Comparison of ENCODE assay signal across 20 cellular contexts in genomic region chr1:110005971-110006370, GRCh38. TPM values are rescaled to one million over a fixed set of nuclear protein-coding genes. Genes with fewer than 3 reads are reported as not detected.
DNase-seq lines count a peak whose midpoint lies in the region; ATAC-seq and TF ChIP-seq lines count a peak whose summit lies in the region.
"Had no signal": no experiment of that assay in that cellular context is flagged by ENCODE, and none has a peak within 500 bp of the region (broad histone marks: within the 10 kb centered on the region; RNA-seq: fewer than 3 reads in every experiment).

No MANE protein-coding gene starts in this region.

- 0 out of 2 replicates have a peak overlapping the region, but pooled peaks have one; percentile 4 for H3K4me3 ChIP-seq in AG04449 (ENCODE audit: low read depth, low read length)
- peak overlapping the region; percentile 77 for H3K4me3 ChIP-seq in endodermal cell (ENCODE audit: low read length)
- H3K4me3 ChIP-seq: vagina had no signal

- peaks cover 9% of the 10 kb centered on the region for H3K36me3 Mint-ChIP-seq in endodermal cell (ENCODE audit: low read depth)

- H3K9ac ChIP-seq in endodermal cell (ENCODE audit: extremely low read depth, low read length, poor library complexity, severe bottlenecking), result no peak overlapping the region

- no peak overlapping the region for H3K27ac ChIP-seq in endodermal cell (ENCODE audit: low read depth, low read length)
- H3K27ac ChIP-seq: foreskin keratinocyte, vagina had no signal

- H3K4me3 Mint-ChIP-seq in endodermal cell, result no peak overlapping the region
- H3K4me3 Mint-ChIP-seq: activated naive CD4-positive, alpha-beta T cell treated with anti-CD3 and anti-CD28 coated beads, Interleukin-2, amount 50 U/mL, for 24 hours; effector memory CD8-positive, alpha-beta T cell; stimulated activated naive CD8-positive, alpha-beta T cell treated with anti-CD3 and anti-CD28 coated beads, Interleukin-15, Interleukin-2, amounts not matched to agents 100 ng/mL and 50 ng/mL, for 24 hours had no signal

- CTCF ChIA-PET in AG04449 (lab: Yijun Ruan, JAX), result interaction anchor here (0.8 to 9.6 kb wide), 10 partner anchors 7 to 460 kb away, joined by 3 to 247 read pairs (median 10); partner anchors contain the start of gene AHCYL1

- no peaks in the 10 kb centered on the region for H3K9me3 ChIP-seq in endodermal cell (ENCODE audit: control insufficient read depth, low read length)
- H3K9me3 ChIP-seq: vagina had no signal

- POLR2A ChIA-PET in AG04449 (lab: Yijun Ruan, JAX), result no interaction called here

- intact Hi-C loops in sciatic nerve (cut with DNase I), result loop anchor here (5.0 kb wide), 1 partner anchor 1721 kb away; no protein-coding TSS in a partner anchor

- no peaks in the 10 kb centered on the region for H3K9me3 Mint-ChIP-seq in endodermal cell
- H3K9me3 Mint-ChIP-seq: activated naive CD4-positive, alpha-beta T cell treated with anti-CD3 and anti-CD28 coated beads, Interleukin-2, amount 50 U/mL, for 24 hours; effector memory CD8-positive, alpha-beta T cell; stimulated activated naive CD8-positive, alpha-beta T cell treated with anti-CD3 and anti-CD28 coated beads, Interleukin-15, Interleukin-2, amounts not matched to agents 100 ng/mL and 50 ng/mL, for 24 hours had no signal

- peak; percentile 59 for DNase-seq in AG04449 (ENCODE audit: low read depth, low spot score)
- DNase-seq in HCEC 1CT, result peak; percentile 45
- no peak for DNase-seq in endodermal cell
- DNase-seq in non-pigmented ciliary epithelial cell (ENCODE audit: low read depth), result peak; percentile 37
- no peak for DNase-seq in sciatic nerve (ENCODE audit: low spot score)
- no peak for DNase-seq in A172 (ENCODE audit: low spot score)
- DNase-seq in kidney glomerular epithelial cell (lab: John Stamatoyannopoulos, UW), result no peak
- DNase-seq: activated CD4-positive, alpha-beta T cell treated with anti-CD3 and anti-CD28 coated beads, Interleukin-2, amount 50 U/mL, for 1 hour; activated T-cell treated with anti-CD3 and anti-CD28 coated beads for 4 hours; effector memory CD8-positive, alpha-beta T cell; foreskin keratinocyte; midbrain; NCI-H1694 treated with DMSO at 0.1 percent for 48 hours; NCI-H510A; nucleus accumbens; stimulated activated CD4-positive, alpha-beta T cell treated with anti-CD3 and anti-CD28 coated beads, Interleukin-12 subunit alpha, Interleukin-12 subunit beta, amount 100 ng/mL, for 4 hours had no signal

- H3K27me3 Mint-ChIP-seq in endodermal cell (ENCODE audit: insufficient read depth), result no peaks in the 10 kb centered on the region
- H3K27me3 Mint-ChIP-seq: activated naive CD4-positive, alpha-beta T cell treated with anti-CD3 and anti-CD28 coated beads, Interleukin-2, amount 50 U/mL, for 24 hours; effector memory CD8-positive, alpha-beta T cell; stimulated activated naive CD8-positive, alpha-beta T cell treated with anti-CD3 and anti-CD28 coated beads, Interleukin-15, Interleukin-2, amounts not matched to agents 100 ng/mL and 50 ng/mL, for 24 hours had no signal

- ATAC-seq in GM21367 (IDR thresholded peaks at IDR 0.05; ENCODE audit: unreplicated experiment) (no peak), sciatic nerve (no peak)
- ATAC-seq: effector memory CD8-positive, alpha-beta T cell; foreskin keratinocyte had no signal

- H3K36me3 ChIP-seq in endodermal cell (ENCODE audit: control insufficient read depth, insufficient read depth, low read length), result peaks cover 27% of the 10 kb centered on the region

- H3K27ac Mint-ChIP-seq in endodermal cell, result no peak overlapping the region
- H3K27ac Mint-ChIP-seq: activated naive CD4-positive, alpha-beta T cell treated with anti-CD3 and anti-CD28 coated beads, Interleukin-2, amount 50 U/mL, for 24 hours; effector memory CD8-positive, alpha-beta T cell; stimulated activated naive CD8-positive, alpha-beta T cell treated with anti-CD3 and anti-CD28 coated beads, Interleukin-15, Interleukin-2, amounts not matched to agents 100 ng/mL and 50 ng/mL, for 24 hours had no signal

- no peaks in the 10 kb centered on the region for H3K27me3 ChIP-seq in endodermal cell (ENCODE audit: control insufficient read depth, insufficient read depth, low read length, poor library complexity, severe bottlenecking)
- H3K27me3 ChIP-seq: foreskin keratinocyte, vagina had no signal

- peaks cover 45% of the 10 kb centered on the region for H3K4me1 ChIP-seq in endodermal cell (ENCODE audit: control insufficient read depth, insufficient read depth, low read length)

- TF ChIP-seq CTCF in AG04449 (IDR thresholded peaks at IDR 0.05; ENCODE audit: insufficient read depth, low read length, missing control alignments) (no peak), endodermal cell (conservative IDR thresholded peaks at IDR 0.05) (no peak)

- peaks cover 71% of the 10 kb centered on the region for H3K4me1 Mint-ChIP-seq in endodermal cell

RNA-seq across cellular contexts. Expression of gene AHCYL1, which starts 21.4 kb away (rescaled TPM):
- total RNA-seq in endodermal cell (10 to 100 TPM; 78.9 to 96.0 TPM), sciatic nerve (71.3 TPM)
- polyA plus RNA-seq in endodermal cell (2013, experiment 1 of 2), result 99.3 TPM
- 91.2 TPM for polyA plus RNA-seq in endodermal cell (2013, experiment 2 of 2)
- 36.6 and 37.6 TPM in 2 replicates for total RNA-seq in A172 (2014; rRNA removed; shearing (Covaris generic))

RNA-seq across cellular contexts. Expression of gene STRIP1, which starts 28.5 kb away (rescaled TPM):
- 10 to 100 TPM; 64.9 to 66.1 TPM for total RNA-seq in endodermal cell
- polyA plus RNA-seq in endodermal cell (2013, experiment 1 of 2), result 61.2 TPM
- polyA plus RNA-seq in endodermal cell (2013, experiment 2 of 2), result 53.1 TPM
- 44.1 TPM for total RNA-seq in sciatic nerve
- total RNA-seq in A172 (2014; rRNA removed; shearing (Covaris generic)), result 24.4 and 25.7 TPM in 2 replicates

Comparison
In these comparisons a context has a peak if more than half of its experiments do, and no peak if none do; other contexts are left out.
1. DNase-seq: peak in AG04449 (single experiment), HCEC 1CT (single experiment) and non-pigmented ciliary epithelial cell (single experiment); none in endodermal cell (single experiment), sciatic nerve (single experiment), A172 (single experiment) and kidney glomerular epithelial cell (single experiment).